ENCODE assay signal across 32 cellular contexts in genomic region chr6:62345446-62345845, GRCh38. TPM values are rescaled to one million over a fixed set of nuclear protein-coding genes. Genes with fewer than 3 reads are reported as not detected.
"Had no signal": no experiment of that assay in that cellular context is flagged by ENCODE, and none has a peak within 500 bp of the region (broad histone marks: within the 10 kb centered on the region; RNA-seq: fewer than 3 reads in every experiment).

No MANE protein-coding gene starts in this region.

- H3K36me3 Mint-ChIP-seq: naive B cell; naive thymus-derived CD8-positive, alpha-beta T cell; stimulated activated effector memory CD8-positive, alpha-beta T cell treated with anti-CD3 and anti-CD28 coated beads, Interleukin-12 subunit alpha, Interleukin-12 subunit beta, amount 100 ng/mL, for 72 hours; type B pancreatic cell had no signal

- ATAC-seq: naive thymus-derived CD8-positive, alpha-beta T cell; psoas muscle; right cardiac atrium; right lobe of liver; stimulated activated effector memory CD8-positive, alpha-beta T cell treated with anti-CD3 and anti-CD28 coated beads, Interleukin-12 subunit alpha, Interleukin-12 subunit beta, amount 100 ng/mL, for 72 hours; stimulated activated naive CD8-positive, alpha-beta T cell treated with anti-CD3 and anti-CD28 coated beads, Interleukin-15, amount 100 ng/mL, for 72 hours; stimulated activated naive CD8-positive, alpha-beta T cell treated with anti-CD3 and anti-CD28 coated beads, Interleukin-15, Interleukin-2, amounts not matched to agents 100 U/mL and 50 U/mL, for 24 hours had no signal

- H3K4me3 Mint-ChIP-seq: naive thymus-derived CD8-positive, alpha-beta T cell; natural killer cell treated with Interleukin-12 subunit alpha and Interleukin-12 subunit beta and Interleukin-15 and Interleukin-18, amount 100 ng/mL, for 72 hours; nephron progenitor cell; neural crest cell; stimulated activated effector memory CD8-positive, alpha-beta T cell treated with anti-CD3 and anti-CD28 coated beads, Interleukin-12 subunit alpha, Interleukin-12 subunit beta, amount 100 ng/mL, for 72 hours; stimulated activated naive CD8-positive, alpha-beta T cell treated with anti-CD3 and anti-CD28 coated beads, Interleukin-15, amount 100 ng/mL, for 72 hours; type B pancreatic cell had no signal

- H3K4me1 ChIP-seq: parathyroid adenoma, psoas muscle, right lobe of liver, suprapubic skin, testis, tibial artery, transverse colon, vagina had no signal

- H3K27ac ChIP-seq: neutrophil, parathyroid adenoma, psoas muscle, right lobe of liver, skin epidermis, suprapubic skin, testis, tibial artery, transverse colon, vagina had no signal

- DNase-seq: naive B cell; naive thymus-derived CD8-positive, alpha-beta T cell; nephron progenitor cell; nucleus accumbens; posterior cingulate gyrus; psoas muscle; right cardiac atrium; right lobe of liver; stimulated activated CD4-positive, alpha-beta T cell treated with anti-CD3 and anti-CD28 coated beads, Interleukin-15, amount 100 ng/mL, for 24 hours; stimulated activated CD4-positive, alpha-beta T cell treated with anti-CD3 and anti-CD28 coated beads, Interleukin-2, amount 100 ng/mL, for 24 hours; stimulated activated CD4-positive, alpha-beta T cell treated with anti-CD3 and anti-CD28 coated beads, Interleukin-2, amount 100 ng/mL, for 48 hours; stimulated activated CD4-positive, alpha-beta T cell treated with anti-CD3 and anti-CD28 coated beads, Interleukin-4, amount 100 ng/mL, for 24 hours; stimulated activated naive CD4-positive, alpha-beta T cell; stimulated activated naive CD8-positive, alpha-beta T cell treated with anti-CD3 and anti-CD28 coated beads, Interleukin-15, amount 100 ng/mL, for 72 hours; stimulated activated naive CD8-positive, alpha-beta T cell treated with anti-CD3 and anti-CD28 coated beads, Interleukin-15, Interleukin-2, amounts not matched to agents 100 U/mL and 50 U/mL, for 24 hours; substantia nigra; testis; tibial artery; transverse colon had no signal

- H3K27me3 Mint-ChIP-seq: naive B cell; naive thymus-derived CD8-positive, alpha-beta T cell; natural killer cell treated with Interleukin-12 subunit alpha and Interleukin-12 subunit beta and Interleukin-15 and Interleukin-18, amount 100 ng/mL, for 72 hours; progenitor cell of endocrine pancreas; stimulated activated naive CD8-positive, alpha-beta T cell treated with anti-CD3 and anti-CD28 coated beads, Interleukin-15, amount 100 ng/mL, for 72 hours; type B pancreatic cell had no signal

- H3K27ac Mint-ChIP-seq: naive thymus-derived CD8-positive, alpha-beta T cell; natural killer cell treated with Interleukin-12 subunit alpha and Interleukin-12 subunit beta and Interleukin-15 and Interleukin-18, amount 100 ng/mL, for 72 hours; nephron progenitor cell; progenitor cell of endocrine pancreas; stimulated activated effector memory CD8-positive, alpha-beta T cell treated with anti-CD3 and anti-CD28 coated beads, Interleukin-12 subunit alpha, Interleukin-12 subunit beta, amount 100 ng/mL, for 72 hours; stimulated activated naive CD8-positive, alpha-beta T cell treated with anti-CD3 and anti-CD28 coated beads, Interleukin-15, amount 100 ng/mL, for 72 hours; type B pancreatic cell had no signal

- H3K9me3 ChIP-seq: neutrophil, psoas muscle, right lobe of liver, suprapubic skin, testis, tibial artery, transverse colon, vagina had no signal

- H3K4me3 ChIP-seq: psoas muscle, right lobe of liver, skin epidermis, smooth muscle cell, suprapubic skin, testis, tibial artery, transverse colon, vagina had no signal

- H3K4me1 Mint-ChIP-seq: nephron progenitor cell; neural crest cell; stimulated activated effector memory CD8-positive, alpha-beta T cell treated with anti-CD3 and anti-CD28 coated beads, Interleukin-12 subunit alpha, Interleukin-12 subunit beta, amount 100 ng/mL, for 72 hours; stimulated activated naive CD8-positive, alpha-beta T cell treated with anti-CD3 and anti-CD28 coated beads, Interleukin-15, amount 100 ng/mL, for 72 hours had no signal

- H3K27me3 ChIP-seq: neutrophil, right lobe of liver, suprapubic skin, testis, tibial artery, transverse colon, vagina had no signal

- H3K4me2 ChIP-seq: smooth muscle cell had no signal

- H2AFZ ChIP-seq: parathyroid adenoma had no signal

- H3K79me2 ChIP-seq: parathyroid adenoma had no signal

- H3K9ac ChIP-seq: parathyroid adenoma had no signal

- H3K36me3 ChIP-seq: neutrophil, right lobe of liver, suprapubic skin, tibial artery, transverse colon, vagina had no signal

RNA-seq across cellular contexts. Expression of gene KHDRBS2, which starts 59.4 kb away (rescaled TPM):
- total RNA-seq: osteocyte, renal cortical epithelial cell, suprapubic skin had no signal
- polyA plus RNA-seq: naive thymus-derived CD8-positive, alpha-beta T cell; right cardiac atrium had no signal
